ENCODE assay signal across 1 cellular context in genomic region chr12:67559751-67560150, GRCh38.
TF ChIP-seq lines count a peak whose summit lies in the region.

No MANE protein-coding gene starts in this region.

TF ChIP-seq in GM23338, 12 proteins besides CTCF, POLR2A, EP300 and RAD21:
- no peak for TF ChIP-seq JUNB (IDR thresholded peaks at IDR 0.05; ENCODE audit: unreplicated experiment)
- TF ChIP-seq POLR2AphosphoS5 (IDR thresholded peaks at IDR 0.05; ENCODE audit: low read depth) = no peak
- no peak for TF ChIP-seq EZH2phosphoT487 (IDR thresholded peaks at IDR 0.05; ENCODE audit: unreplicated experiment)
- no peak for TF ChIP-seq ZNF462 (CRISPR knock-in tag; IDR thresholded peaks at IDR 0.05)
- TF ChIP-seq ETS1 (IDR thresholded peaks at IDR 0.05) = no peak
- no peak for TF ChIP-seq NANOG (IDR thresholded peaks at IDR 0.05; ENCODE audit: borderline replicate concordance)
- TF ChIP-seq ZNF114 (CRISPR knock-in tag; IDR thresholded peaks at IDR 0.05) = no peak
- no peak for TF ChIP-seq CREB1 (CRISPR knock-in tag; IDR thresholded peaks at IDR 0.05; ENCODE audit: low read depth)
- TF ChIP-seq REST (IDR thresholded peaks at IDR 0.05; ENCODE audit: unreplicated experiment) = no peak
- no peak for TF ChIP-seq ZNF331 (CRISPR knock-in tag; IDR thresholded peaks at IDR 0.05; ENCODE audit: low read depth)
- TF ChIP-seq STAT1 (IDR thresholded peaks at IDR 0.05; ENCODE audit: unreplicated experiment) = no peak
- no peak for TF ChIP-seq EZH2 (IDR thresholded peaks at IDR 0.05; ENCODE audit: low read depth, unreplicated experiment)
